ENCODE assay signal across 11 cellular contexts in genomic region chr12:64522316-64522715, GRCh38.
DNase-seq lines count a peak whose midpoint lies in the region; TF ChIP-seq lines count a peak whose summit lies in the region.
"Had no signal": no experiment of that assay in that cellular context is flagged by ENCODE, and none has a peak within 500 bp of the region (broad histone marks: within the 10 kb centered on the region; RNA-seq: fewer than 3 reads in every experiment).

No MANE protein-coding gene starts in this region.

- no peaks in the 10 kb centered on the region for H3K4me1 Mint-ChIP-seq in activated naive CD4-positive, alpha-beta T cell treated with anti-CD3 and anti-CD28 coated beads for 36 hours (ENCODE audit: low read depth)

- peak overlapping the region; percentile 81 for H2AFZ ChIP-seq in smooth muscle cell (ENCODE audit: low read depth)

- CTCF ChIA-PET in activated naive CD4-positive, alpha-beta T cell treated with anti-CD3 and anti-CD28 coated beads for 36 hours (lab: Charles Lee), result interaction anchor here (0.6 kb wide), 1 partner anchor 181 kb away, joined by 6 read pairs; no protein-coding TSS in a partner anchor

- H3K4me3 Mint-ChIP-seq in activated naive CD4-positive, alpha-beta T cell treated with anti-CD3 and anti-CD28 coated beads for 36 hours, result no peak overlapping the region

- H3K27ac Mint-ChIP-seq in activated naive CD4-positive, alpha-beta T cell treated with anti-CD3 and anti-CD28 coated beads for 36 hours, result peak overlapping the region; percentile 50

- H3K9me3 Mint-ChIP-seq in activated naive CD4-positive, alpha-beta T cell treated with anti-CD3 and anti-CD28 coated beads for 36 hours, result no peaks in the 10 kb centered on the region

- TF ChIP-seq CTCF in cardiac fibroblast (IDR thresholded peaks at IDR 0.05; ENCODE audit: low read depth, low read length) (no peak), smooth muscle cell (IDR thresholded peaks at IDR 0.05; ENCODE audit: borderline replicate concordance, insufficient read depth, poor library complexity, severe bottlenecking) (no peak)

- H3K36me3 ChIP-seq in smooth muscle cell (ENCODE audit: low read depth), result no peaks in the 10 kb centered on the region
- H3K36me3 ChIP-seq: cardiac muscle cell, stomach had no signal

- no peaks in the 10 kb centered on the region for H3K9me3 ChIP-seq in smooth muscle cell (replicated peaks; ENCODE audit: low read depth)
- H3K9me3 ChIP-seq: stomach had no signal

- no peak overlapping the region for H3K27ac ChIP-seq in smooth muscle cell (ENCODE audit: low read depth)
- H3K27ac ChIP-seq: cardiac muscle cell, stomach had no signal

- intact Hi-C loops in activated naive CD4-positive, alpha-beta T cell treated with anti-CD3 and anti-CD28 coated beads for 36 hours (cut with micrococcal nuclease), result no loop called here

- H3K36me3 Mint-ChIP-seq in activated naive CD4-positive, alpha-beta T cell treated with anti-CD3 and anti-CD28 coated beads for 36 hours (ENCODE audit: low read depth), result no peaks in the 10 kb centered on the region

- H3K4me1 ChIP-seq in smooth muscle cell (ENCODE audit: low read depth), result no peaks in the 10 kb centered on the region
- H3K4me1 ChIP-seq: stomach had no signal

- no peak overlapping the region for H3K4me2 ChIP-seq in smooth muscle cell

- H3K79me2 ChIP-seq in smooth muscle cell (ENCODE audit: low read depth), result no peaks in the 10 kb centered on the region

- no peaks in the 10 kb centered on the region for H4K20me1 ChIP-seq in smooth muscle cell (ENCODE audit: low read depth)

- H3K4me3 ChIP-seq in cardiac fibroblast (replicated peaks in 1 of 2; ENCODE audit: low read depth in 2 of 2, low read length in 2 of 2) (no peak overlapping the region), smooth muscle cell (no peak overlapping the region)
- H3K4me3 ChIP-seq: cardiac muscle cell, stomach had no signal

- 49% methylated on average over 5 of the region's 5 CpGs for WGBS in smooth muscle cell (ENCODE audit: low lambda C conversion rate)

- no peaks in the 10 kb centered on the region for H3F3A ChIP-seq in smooth muscle cell (ENCODE audit: low read depth)

- DNase-seq in activated naive CD4-positive, alpha-beta T cell treated with anti-CD3 and anti-CD28 coated beads for 36 hours, result no peak
- no peak for DNase-seq in activated naive CD4-positive, alpha-beta T cell (lab: John Stamatoyannopoulos, UW)
- peak; percentile 96 for DNase-seq in NCI-H69 (lab: John Stamatoyannopoulos, UW)
- DNase-seq in cardiac fibroblast (ENCODE audit: low read depth in 2 of 2), result peak; percentile 7 to 28
- DNase-seq in smooth muscle cell (lab: John Stamatoyannopoulos, UW; ENCODE audit: unreplicated experiment), result no peak
- no peak for DNase-seq in HK-2 (ENCODE audit: unreplicated experiment)
- no peak for DNase-seq in stimulated activated CD4-positive, alpha-beta T cell treated with anti-CD3 and anti-CD28 coated beads, Interleukin-4, amount 100 ng/mL, for 4 hours
- no peak for DNase-seq in mucosa of gallbladder (ENCODE audit: low spot score)
- DNase-seq: activated CD4-positive, alpha-beta T cell treated with anti-CD3 and anti-CD28 coated beads, Interleukin-2, amount 50 U/mL, for 4 hours; stomach had no signal

- peaks cover 8% of the 10 kb centered on the region for H3K27me3 Mint-ChIP-seq in activated naive CD4-positive, alpha-beta T cell treated with anti-CD3 and anti-CD28 coated beads for 36 hours (ENCODE audit: low read depth)

- H3K27me3 ChIP-seq in smooth muscle cell (ENCODE audit: low read depth), result no peaks in the 10 kb centered on the region
- H3K27me3 ChIP-seq: cardiac muscle cell, stomach had no signal

- no peak overlapping the region for H3K9ac ChIP-seq in smooth muscle cell (ENCODE audit: low read depth)

Comparison
In these comparisons a context has a peak if more than half of its experiments do, and no peak if none do; other contexts are left out.
1. DNase-seq: peak in NCI-H69 (single experiment) and cardiac fibroblast (2 of 2); none in activated naive CD4-positive, alpha-beta T cell treated with anti-CD3 and anti-CD28 coated beads for 36 hours (single experiment), activated naive CD4-positive, alpha-beta T cell (0 of 4), smooth muscle cell (single experiment), HK-2 (single experiment), stimulated activated CD4-positive, alpha-beta T cell treated with anti-CD3 and anti-CD28 coated beads, Interleukin-4, amount 100 ng/mL, for 4 hours (0 of 2) and mucosa of gallbladder (single experiment).